Comparison of ENCODE assay signal across 9 cellular contexts in genomic region chr19:13091400-13092161, GRCh38. TPM values are rescaled to one million over a fixed set of nuclear protein-coding genes. Genes with fewer than 3 reads are reported as not detected.
DNase-seq lines count a peak whose midpoint lies in the region; FAIRE-seq and TF ChIP-seq lines count a peak whose summit lies in the region.
"Had no signal": no experiment of that assay in that cellular context is flagged by ENCODE, and none has a peak within 500 bp of the region (broad histone marks: within the 10 kb centered on the region; RNA-seq: fewer than 3 reads in every experiment).

No MANE protein-coding gene starts in this region.

- peaks cover 34% of the 10 kb centered on the region for H3K4me1 ChIP-seq in HUES6 (ENCODE audit: control insufficient read depth, insufficient read depth, low read length)

- H3K9me3 ChIP-seq in HUES6 (ENCODE audit: control insufficient read depth, insufficient read depth, low read depth, low read length): no peaks in the 10 kb centered on the region

- peak; percentile 28 for DNase-seq in bronchial epithelial cell (ENCODE audit: low read depth)
- DNase-seq in kidney epithelial cell (ENCODE audit: low read depth): peak; percentile 58
- DNase-seq in stromal cell of bone marrow (ENCODE audit: low read depth): peak; percentile 86
- no peak for DNase-seq in NOMO-1 treated with DMSO at 0.1 percent for 48 hours (lab: John Stamatoyannopoulos, UW; ENCODE audit: unreplicated experiment)
- DNase-seq in NCI-H128 (lab: John Stamatoyannopoulos, UW; ENCODE audit: unreplicated experiment): no peak
- no peak for DNase-seq in NCI-H187 (lab: John Stamatoyannopoulos, UW)
- DNase-seq in SHP77 (lab: John Stamatoyannopoulos, UW): no peak
- DNase-seq: islet precursor cell had no signal

- H3K36me3 ChIP-seq in HUES6 (ENCODE audit: control insufficient read depth, insufficient read depth, low read length) (no peaks in the 10 kb centered on the region), bronchial epithelial cell (ENCODE audit: control insufficient read depth, insufficient read depth, low read length) (peaks cover 4% of the 10 kb centered on the region), kidney epithelial cell (ENCODE audit: control insufficient read depth, insufficient read depth, low read length) (peaks cover 1% of the 10 kb centered on the region)

- FAIRE-seq in bronchial epithelial cell (lab: Jason Lieb, UNC): no peak

- TF ChIP-seq CTCF in bronchial epithelial cell (IDR thresholded peaks at IDR 0.05; ENCODE audit: insufficient read depth, low read length, severe bottlenecking) (no peak), kidney epithelial cell (IDR thresholded peaks at IDR 0.05; ENCODE audit: insufficient read depth, low read length, poor library complexity, severe bottlenecking) (no peak)

- H3K4me3 ChIP-seq in HUES6 (ENCODE audit: low read depth, low read length): peak overlapping the region; percentile 40; the same call in 1 of the 2 replicates
- H3K4me3 ChIP-seq in bronchial epithelial cell (ENCODE audit: low read depth, low read length): no peak overlapping the region
- H3K4me3 ChIP-seq in kidney epithelial cell (ENCODE audit: low read depth, low read length): no peak overlapping the region

- H3K27ac ChIP-seq in HUES6 (ENCODE audit: low read depth, low read length): no peak overlapping the region

- H3K9ac ChIP-seq in HUES6 (ENCODE audit: low read length): peak overlapping the region; percentile 59

- peaks cover 55% of the 10 kb centered on the region for H3K27me3 ChIP-seq in HUES6 (ENCODE audit: control insufficient read depth, insufficient read depth, low read length)
- no peaks in the 10 kb centered on the region for H3K27me3 ChIP-seq in bronchial epithelial cell (ENCODE audit: control insufficient read depth, insufficient read depth, low read length)
- peaks cover 21% of the 10 kb centered on the region for H3K27me3 ChIP-seq in kidney epithelial cell (ENCODE audit: control insufficient read depth, insufficient read depth, low read length)

RNA-seq across cellular contexts. Expression of gene LYL1, which starts 11.1 kb away (rescaled TPM):
- total RNA-seq in bronchial epithelial cell: 0.51 and 1.3 TPM in 2 replicates
- total RNA-seq in kidney epithelial cell: 3.3 and 5.3 TPM in 2 replicates

RNA-seq across cellular contexts. Expression of gene TRMT1, which starts 25.0 kb away (rescaled TPM):
- total RNA-seq in bronchial epithelial cell (28.0 and 40.5 TPM in 2 replicates), kidney epithelial cell (69.4 and 74.7 TPM in 2 replicates)

RNA-seq across cellular contexts. Expression of gene NACC1, which starts 26.5 kb away (rescaled TPM):
- total RNA-seq in bronchial epithelial cell (20.3 and 46.6 TPM in 2 replicates), kidney epithelial cell (66.1 and 87.8 TPM in 2 replicates)

RNA-seq across cellular contexts. Expression of gene STX10, which starts 58.6 kb away (rescaled TPM):
- total RNA-seq in bronchial epithelial cell (68.4 and 75.3 TPM in 2 replicates), kidney epithelial cell (66.2 and 70.2 TPM in 2 replicates)

RNA-seq across cellular contexts. Expression of gene IER2, which starts 58.6 kb away (rescaled TPM):
- total RNA-seq in bronchial epithelial cell (32.1 and 35.2 TPM in 2 replicates), kidney epithelial cell (130 and 169 TPM in 2 replicates)

Comparison
In these comparisons a context has a peak if more than half of its experiments do, and no peak if none do; other contexts are left out.
1. DNase-seq: peak in bronchial epithelial cell (single experiment), kidney epithelial cell (single experiment) and stromal cell of bone marrow (single experiment); none in NOMO-1 treated with DMSO at 0.1 percent for 48 hours (single experiment), NCI-H128 (single experiment), NCI-H187 (0 of 2) and SHP77 (0 of 2).